ENCODE assay signal across 8 cellular contexts in the genomic region with DNA sequence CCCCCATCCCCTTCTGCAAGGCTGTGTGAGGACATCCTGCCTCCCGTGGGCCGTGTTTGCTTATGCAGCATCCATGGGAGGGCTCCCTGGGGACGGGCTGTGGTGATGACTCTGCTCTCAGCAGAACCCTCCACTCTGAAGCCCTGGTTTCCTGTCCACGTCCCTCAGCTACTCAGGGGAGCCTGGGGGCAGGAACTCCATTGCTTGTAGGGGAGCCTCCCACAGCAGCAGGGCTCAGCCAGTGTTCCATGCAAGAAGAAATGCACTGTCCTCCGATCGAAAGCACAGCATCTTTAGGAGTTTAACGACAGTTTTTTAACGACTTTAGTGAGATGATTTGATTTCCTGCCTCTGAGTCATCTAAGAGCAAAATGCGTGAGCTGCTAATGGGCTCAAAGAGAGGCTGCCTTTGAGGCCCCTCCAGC.
DNase-seq lines count a peak whose midpoint lies in the region; ATAC-seq and TF ChIP-seq lines count a peak whose summit lies in the region.

No MANE protein-coding gene starts in this region.

- H3K9me3 ChIP-seq in WERI-Rb-1 (ENCODE audit: severe bottlenecking) = no peaks in the 10 kb centered on the region

- H3K27me3 ChIP-seq in WERI-Rb-1 (ENCODE audit: insufficient read depth, low read depth, severe bottlenecking) = no peaks in the 10 kb centered on the region

- H3K36me3 ChIP-seq in WERI-Rb-1 = peaks cover 14% of the 10 kb centered on the region

- DNase-seq in ACHN (peak; percentile 27), GM13977 (ENCODE audit: low spot score) (peak; percentile 69), HS-5 (ENCODE audit: low read depth) (peak; percentile 18), brain pericyte (ENCODE audit: low read depth, low spot score) (peak; percentile 34), medulla oblongata (ENCODE audit: extremely low spot score) (no peak), NCI-H774 (lab: John Stamatoyannopoulos, UW) (no peak), WERI-Rb-1 (no peak)

- ATAC-seq in HG03280 (IDR thresholded peaks at IDR 0.05; ENCODE audit: unreplicated experiment) = no peak

- in situ Hi-C loops in ACHN (cut with HindIII; ENCODE audit: low pct_ligation_motif_present, low pct_unique_long_range_greater_than_20kb, low sequenced_read_pairs) (no loop called here), GM13977 (cut with MboI; ENCODE audit: low pct_unique_long_range_greater_than_20kb, low sequenced_read_pairs, unreplicated experiment) (no loop called here)

- no peak overlapping the region for H3K4me3 ChIP-seq in WERI-Rb-1 (ENCODE audit: low read depth, low read length)

- no peak for TF ChIP-seq CTCF in GM13977 (IDR thresholded peaks at IDR 0.05; ENCODE audit: extremely low read depth, insufficient read depth, missing control alignments)
- no peak for TF ChIP-seq CTCF in WERI-Rb-1 (IDR thresholded peaks at IDR 0.05; ENCODE audit: low read depth, low read length)

- H3K27ac ChIP-seq in WERI-Rb-1 = no peak overlapping the region

Comparison
In these comparisons a context has a peak if more than half of its experiments do, and no peak if none do; other contexts are left out.
1. DNase-seq: peak in ACHN (single experiment), GM13977 (single experiment), HS-5 (single experiment) and brain pericyte (single experiment); none in medulla oblongata (single experiment), NCI-H774 (single experiment) and WERI-Rb-1 (single experiment).